Comparison of ENCODE assay signal across 1 cellular context in the genomic region with DNA sequence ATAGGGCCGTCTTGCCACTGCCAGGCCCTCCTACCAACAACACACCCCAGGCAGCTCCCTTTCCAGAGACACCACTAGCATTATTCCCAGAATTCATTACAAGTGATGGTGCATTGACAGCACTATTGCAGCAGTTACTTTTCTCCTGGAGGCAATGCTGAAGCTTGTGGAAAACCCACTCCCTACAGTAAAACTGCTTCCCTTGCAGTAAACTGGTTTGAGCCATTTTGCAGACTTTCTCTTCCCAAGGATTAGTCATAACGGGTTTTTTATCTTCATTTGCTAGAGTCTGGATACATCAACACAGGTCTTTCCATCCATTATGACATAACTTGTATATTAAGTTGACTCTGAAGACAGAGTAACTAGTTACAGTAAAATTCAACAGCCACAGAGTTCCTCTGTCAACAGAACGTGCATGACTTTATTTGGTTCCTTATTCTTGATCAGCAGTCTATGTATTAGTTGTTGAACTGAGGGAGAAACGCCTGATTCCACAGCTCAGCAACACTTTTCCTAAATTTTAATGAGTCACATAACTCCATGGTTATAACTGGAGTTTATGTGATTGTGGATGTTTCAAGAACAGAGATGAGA.
TF ChIP-seq lines count a peak whose summit lies in the region.

No MANE protein-coding gene starts in this region.

TF ChIP-seq in SK-N-SH, 30 proteins besides CTCF, POLR2A, EP300 and RAD21 (continued from another document):
- TF ChIP-seq, protein P1, sequence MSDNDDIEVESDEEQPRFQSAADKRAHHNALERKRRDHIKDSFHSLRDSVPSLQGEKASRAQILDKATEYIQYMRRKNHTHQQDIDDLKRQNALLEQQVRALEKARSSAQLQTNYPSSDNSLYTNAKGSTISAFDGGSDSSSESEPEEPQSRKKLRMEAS (IDR thresholded peaks at IDR 0.05; ENCODE audit: low read depth), result no peak
- no peak for TF ChIP-seq NFIC (IDR thresholded peaks at IDR 0.05; ENCODE audit: borderline replicate concordance)
- TF ChIP-seq, protein P2, sequence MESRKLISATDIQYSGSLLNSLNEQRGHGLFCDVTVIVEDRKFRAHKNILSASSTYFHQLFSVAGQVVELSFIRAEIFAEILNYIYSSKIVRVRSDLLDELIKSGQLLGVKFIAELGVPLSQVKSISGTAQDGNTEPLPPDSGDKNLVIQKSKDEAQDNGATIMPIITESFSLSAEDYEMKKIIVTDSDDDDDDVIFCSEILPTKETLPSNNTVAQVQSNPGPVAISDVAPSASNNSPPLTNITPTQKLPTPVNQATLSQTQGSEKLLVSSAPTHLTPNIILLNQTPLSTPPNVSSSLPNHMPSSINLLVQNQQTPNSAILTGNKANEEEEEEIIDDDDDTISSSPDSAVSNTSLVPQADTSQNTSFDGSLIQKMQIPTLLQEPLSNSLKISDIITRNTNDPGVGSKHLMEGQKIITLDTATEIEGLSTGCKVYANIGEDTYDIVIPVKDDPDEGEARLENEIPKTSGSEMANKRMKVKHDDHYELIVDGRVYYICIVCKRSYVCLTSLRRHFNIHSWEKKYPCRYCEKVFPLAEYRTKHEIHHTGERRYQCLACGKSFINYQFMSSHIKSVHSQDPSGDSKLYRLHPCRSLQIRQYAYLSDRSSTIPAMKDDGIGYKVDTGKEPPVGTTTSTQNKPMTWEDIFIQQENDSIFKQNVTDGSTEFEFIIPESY (IDR thresholded peaks at IDR 0.05; ENCODE audit: borderline replicate concordance, low read depth), result no peak
- TF ChIP-seq, protein P3, sequence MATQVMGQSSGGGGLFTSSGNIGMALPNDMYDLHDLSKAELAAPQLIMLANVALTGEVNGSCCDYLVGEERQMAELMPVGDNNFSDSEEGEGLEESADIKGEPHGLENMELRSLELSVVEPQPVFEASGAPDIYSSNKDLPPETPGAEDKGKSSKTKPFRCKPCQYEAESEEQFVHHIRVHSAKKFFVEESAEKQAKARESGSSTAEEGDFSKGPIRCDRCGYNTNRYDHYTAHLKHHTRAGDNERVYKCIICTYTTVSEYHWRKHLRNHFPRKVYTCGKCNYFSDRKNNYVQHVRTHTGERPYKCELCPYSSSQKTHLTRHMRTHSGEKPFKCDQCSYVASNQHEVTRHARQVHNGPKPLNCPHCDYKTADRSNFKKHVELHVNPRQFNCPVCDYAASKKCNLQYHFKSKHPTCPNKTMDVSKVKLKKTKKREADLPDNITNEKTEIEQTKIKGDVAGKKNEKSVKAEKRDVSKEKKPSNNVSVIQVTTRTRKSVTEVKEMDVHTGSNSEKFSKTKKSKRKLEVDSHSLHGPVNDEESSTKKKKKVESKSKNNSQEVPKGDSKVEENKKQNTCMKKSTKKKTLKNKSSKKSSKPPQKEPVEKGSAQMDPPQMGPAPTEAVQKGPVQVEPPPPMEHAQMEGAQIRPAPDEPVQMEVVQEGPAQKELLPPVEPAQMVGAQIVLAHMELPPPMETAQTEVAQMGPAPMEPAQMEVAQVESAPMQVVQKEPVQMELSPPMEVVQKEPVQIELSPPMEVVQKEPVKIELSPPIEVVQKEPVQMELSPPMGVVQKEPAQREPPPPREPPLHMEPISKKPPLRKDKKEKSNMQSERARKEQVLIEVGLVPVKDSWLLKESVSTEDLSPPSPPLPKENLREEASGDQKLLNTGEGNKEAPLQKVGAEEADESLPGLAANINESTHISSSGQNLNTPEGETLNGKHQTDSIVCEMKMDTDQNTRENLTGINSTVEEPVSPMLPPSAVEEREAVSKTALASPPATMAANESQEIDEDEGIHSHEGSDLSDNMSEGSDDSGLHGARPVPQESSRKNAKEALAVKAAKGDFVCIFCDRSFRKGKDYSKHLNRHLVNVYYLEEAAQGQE (IDR thresholded peaks at IDR 0.05; ENCODE audit: low read depth, low read length), result no peak
- TF ChIP-seq, protein P4, sequence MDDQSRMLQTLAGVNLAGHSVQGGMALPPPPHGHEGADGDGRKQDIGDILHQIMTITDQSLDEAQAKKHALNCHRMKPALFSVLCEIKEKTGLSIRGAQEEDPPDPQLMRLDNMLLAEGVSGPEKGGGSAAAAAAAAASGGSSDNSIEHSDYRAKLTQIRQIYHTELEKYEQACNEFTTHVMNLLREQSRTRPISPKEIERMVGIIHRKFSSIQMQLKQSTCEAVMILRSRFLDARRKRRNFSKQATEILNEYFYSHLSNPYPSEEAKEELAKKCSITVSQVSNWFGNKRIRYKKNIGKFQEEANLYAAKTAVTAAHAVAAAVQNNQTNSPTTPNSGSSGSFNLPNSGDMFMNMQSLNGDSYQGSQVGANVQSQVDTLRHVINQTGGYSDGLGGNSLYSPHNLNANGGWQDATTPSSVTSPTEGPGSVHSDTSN (IDR thresholded peaks at IDR 0.05), result no peak
- TF ChIP-seq MXI1 (IDR thresholded peaks at IDR 0.05; ENCODE audit: low read depth, low read length), result no peak
- no peak for TF ChIP-seq POLR2AphosphoS5 (IDR thresholded peaks at IDR 0.05; ENCODE audit: low read depth, low read length)
- TF ChIP-seq YY1 (IDR thresholded peaks at IDR 0.05; ENCODE audit: low read depth), result no peak
- no peak for TF ChIP-seq FOSL2 (IDR thresholded peaks at IDR 0.05; ENCODE audit: borderline replicate concordance, low read depth)
- TF ChIP-seq EZH2phosphoT487 (IDR thresholded peaks at IDR 0.05; ENCODE audit: borderline replicate concordance, low read depth), result no peak
- TF ChIP-seq FOXJ3 (CRISPR knock-in tag; IDR thresholded peaks at IDR 0.05), result no peak
- no peak for TF ChIP-seq RXRA (IDR thresholded peaks at IDR 0.05; ENCODE audit: borderline replicate concordance, low read depth)
- no peak for TF ChIP-seq TEAD4 (IDR thresholded peaks at IDR 0.05; ENCODE audit: borderline replicate concordance, insufficient read depth)
- TF ChIP-seq, protein P5, sequence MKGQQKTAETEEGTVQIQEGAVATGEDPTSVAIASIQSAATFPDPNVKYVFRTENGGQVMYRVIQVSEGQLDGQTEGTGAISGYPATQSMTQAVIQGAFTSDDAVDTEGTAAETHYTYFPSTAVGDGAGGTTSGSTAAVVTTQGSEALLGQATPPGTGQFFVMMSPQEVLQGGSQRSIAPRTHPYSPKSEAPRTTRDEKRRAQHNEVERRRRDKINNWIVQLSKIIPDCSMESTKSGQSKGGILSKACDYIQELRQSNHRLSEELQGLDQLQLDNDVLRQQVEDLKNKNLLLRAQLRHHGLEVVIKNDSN (IDR thresholded peaks at IDR 0.05; ENCODE audit: borderline replicate concordance, low read depth), result no peak
- TF ChIP-seq MEF2A (IDR thresholded peaks at IDR 0.05; ENCODE audit: borderline replicate concordance, low read depth), result no peak
- no peak for TF ChIP-seq JUND (IDR thresholded peaks at IDR 0.05)
- no peak for TF ChIP-seq NRF1 (IDR thresholded peaks at IDR 0.05; ENCODE audit: low read depth, low read length)
